In the genomic region with DNA sequence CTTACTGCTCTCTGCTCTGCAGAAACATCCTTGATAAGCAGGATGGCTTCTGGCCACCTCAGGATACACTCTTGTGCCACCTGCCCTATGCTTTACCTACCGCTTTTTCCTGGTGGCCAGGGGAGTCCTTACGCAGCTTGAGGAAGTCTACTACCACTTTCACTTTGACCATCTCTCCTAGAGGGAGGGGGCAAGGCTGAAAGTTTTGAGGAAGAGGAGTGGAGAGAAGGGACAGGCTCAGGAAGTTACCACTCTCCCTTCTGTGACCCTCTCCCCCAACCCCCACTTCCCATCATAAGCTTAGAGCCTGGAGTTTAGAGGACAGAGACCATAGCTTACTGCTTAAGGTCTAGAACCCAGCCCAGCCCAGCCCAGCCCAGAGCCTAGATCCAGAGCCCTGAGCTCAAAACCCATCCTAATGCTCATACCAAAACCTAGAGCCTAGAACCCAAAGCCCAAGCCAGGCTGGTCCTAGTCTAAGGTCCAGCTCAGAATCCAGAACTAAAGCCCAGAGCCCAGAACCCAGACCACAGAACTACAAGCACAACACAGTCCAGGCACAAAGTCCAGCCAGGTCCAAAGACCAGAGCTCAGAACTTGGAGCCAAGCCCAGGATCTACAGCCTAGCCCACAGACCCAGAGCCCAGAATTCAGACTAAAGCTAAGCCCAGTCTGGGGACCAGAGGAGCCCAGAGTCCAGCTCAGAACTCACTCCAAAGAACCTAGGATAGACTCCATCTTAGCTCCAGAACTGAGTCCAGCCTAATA, we compare ENCODE assay signal across 15 cellular contexts. TPM values are rescaled to one million over a fixed set of nuclear protein-coding genes. Genes with fewer than 3 reads are reported as not detected.
A peak's percentile ranks its signal among the peaks of the same experiment; 100 is the strongest.
DNase-seq lines count a peak whose midpoint lies in the region; ATAC-seq and TF ChIP-seq lines count a peak whose summit lies in the region.
"Had no signal": no experiment of that assay in that cellular context is flagged by ENCODE, and none has a peak within 500 bp of the region (broad histone marks: within the 10 kb centered on the region; RNA-seq: fewer than 3 reads in every experiment).

No MANE protein-coding gene starts in this region.

- no peaks in the 10 kb centered on the region for H3K36me3 ChIP-seq in Panc1 (ENCODE audit: control insufficient read depth, insufficient read depth, low read length)
- H3K36me3 ChIP-seq: HAP-1, neural progenitor cell had no signal

- H3K27ac Mint-ChIP-seq in IgD-negative memory B cell, result peak overlapping the region in 2 of 3 donors; percentile 14 to 39
- H3K27ac Mint-ChIP-seq in stimulated activated effector memory CD8-positive, alpha-beta T cell treated with anti-CD3 and anti-CD28 coated beads, Interleukin-12 subunit alpha, Interleukin-12 subunit beta, amount 100 ng/mL, for 72 hours, result peak overlapping the region; percentile 21
- H3K27ac Mint-ChIP-seq: neural progenitor cell had no signal

- POLR2A ChIA-PET in Panc1 (lab: Charles Lee), result interaction anchor here (0.5 kb wide), 1 partner anchor 242 kb away, joined by 3 read pairs; no protein-coding TSS in a partner anchor

- H3K27ac ChIP-seq in Panc1 (ENCODE audit: low read length) (no peak overlapping the region), layer of hippocampus (ENCODE audit: low read depth, low read length) (peak overlapping the region; percentile 16)
- H3K27ac ChIP-seq: neural progenitor cell had no signal

- TF ChIP-seq CTCF in Panc1 (IDR thresholded peaks at IDR 0.05), result no peak

- H3K4me1 Mint-ChIP-seq in IgD-negative memory B cell, result peaks cover 0 to 6% (median 2%) of the 10 kb centered on the region in 3 donors
- peaks cover 6% of the 10 kb centered on the region for H3K4me1 Mint-ChIP-seq in stimulated activated effector memory CD8-positive, alpha-beta T cell treated with anti-CD3 and anti-CD28 coated beads, Interleukin-12 subunit alpha, Interleukin-12 subunit beta, amount 100 ng/mL, for 72 hours
- H3K4me1 Mint-ChIP-seq: neural progenitor cell had no signal

- no peaks in the 10 kb centered on the region for H3K4me1 ChIP-seq in Panc1 (ENCODE audit: control insufficient read depth, insufficient read depth, low read length)
- H3K4me1 ChIP-seq: HAP-1, neural progenitor cell had no signal

- no TSS peak for BruUV-seq in Panc1 (replicated peaks; lab: Mats Ljungman, UMichigan)

- no peaks in the 10 kb centered on the region for H3K9me3 ChIP-seq in Panc1 (ENCODE audit: control insufficient read depth, insufficient read depth, low read depth, low read length)
- H3K9me3 ChIP-seq: HAP-1 had no signal

- intact Hi-C loops in Panc1 (cut with micrococcal nuclease; ENCODE audit: unreplicated experiment), result no loop called here

- H3K4me3 Mint-ChIP-seq in IgD-negative memory B cell, result no peak overlapping the region
- no peak overlapping the region for H3K4me3 Mint-ChIP-seq in stimulated activated effector memory CD8-positive, alpha-beta T cell treated with anti-CD3 and anti-CD28 coated beads, Interleukin-12 subunit alpha, Interleukin-12 subunit beta, amount 100 ng/mL, for 72 hours

- ATAC-seq in Panc1, result 0 out of 2 replicates have a peak, but pooled peaks have one; percentile 17
- no peak for ATAC-seq in stimulated activated effector memory CD8-positive, alpha-beta T cell treated with anti-CD3 and anti-CD28 coated beads, Interleukin-12 subunit alpha, Interleukin-12 subunit beta, amount 100 ng/mL, for 72 hours
- no peak for ATAC-seq in GM21529 (IDR thresholded peaks at IDR 0.05; ENCODE audit: unreplicated experiment)
- no peak for ATAC-seq in GM21515 (IDR thresholded peaks at IDR 0.05; ENCODE audit: unreplicated experiment)

- no peaks in the 10 kb centered on the region for H3K9me3 Mint-ChIP-seq in IgD-negative memory B cell
- H3K9me3 Mint-ChIP-seq in stimulated activated effector memory CD8-positive, alpha-beta T cell treated with anti-CD3 and anti-CD28 coated beads, Interleukin-12 subunit alpha, Interleukin-12 subunit beta, amount 100 ng/mL, for 72 hours, result no peaks in the 10 kb centered on the region

- DNase-seq in Panc1 (ENCODE audit: low read depth, low spot score) (no peak), SHP77 treated with DMSO at 0.1 percent for 48 hours (lab: John Stamatoyannopoulos, UW) (no peak), dermis blood vessel endothelial cell (no peak)
- no peak for DNase-seq in stimulated activated effector memory CD8-positive, alpha-beta T cell treated with anti-CD3 and anti-CD28 coated beads, Interleukin-12 subunit alpha, Interleukin-12 subunit beta, amount 100 ng/mL, for 72 hours (ENCODE audit: low spot score in 2 of 2)
- DNase-seq: activated naive CD4-positive, alpha-beta T cell treated with Interleukin-2 at 50 U/mL for 16 hours; COR-L47; NCI-H1048; NCI-H345; T-helper 9 cell had no signal

- in situ Hi-C loops in Panc1 (cut with HindIII; ENCODE audit: low pct_unique_long_range_greater_than_20kb, low sequenced_read_pairs), result no loop called here

- H3K27me3 ChIP-seq in Panc1 (ENCODE audit: control insufficient read depth, insufficient read depth, low read length) (no peaks in the 10 kb centered on the region), layer of hippocampus (ENCODE audit: control insufficient read depth, insufficient read depth, low read length) (no peaks in the 10 kb centered on the region)
- H3K27me3 ChIP-seq: neural progenitor cell had no signal

- no peaks in the 10 kb centered on the region for H3K36me3 Mint-ChIP-seq in IgD-negative memory B cell
- H3K36me3 Mint-ChIP-seq in stimulated activated effector memory CD8-positive, alpha-beta T cell treated with anti-CD3 and anti-CD28 coated beads, Interleukin-12 subunit alpha, Interleukin-12 subunit beta, amount 100 ng/mL, for 72 hours, result no peaks in the 10 kb centered on the region
- H3K36me3 Mint-ChIP-seq: neural progenitor cell had no signal

- CTCF ChIA-PET in Panc1 (lab: Charles Lee), result interaction anchor here (0.6 kb wide), 1 partner anchor 21 kb away, joined by 4 read pairs; no protein-coding TSS in a partner anchor

- no peak overlapping the region for H3K4me3 ChIP-seq in Panc1 (ENCODE audit: low read depth in 2 of 2, low read length in 2 of 2)
- H3K4me3 ChIP-seq: HAP-1, neural progenitor cell had no signal

- no peaks in the 10 kb centered on the region for H3K27me3 Mint-ChIP-seq in IgD-negative memory B cell

RNA-seq across cellular contexts. Expression of gene MFSD2A, which starts 18.0 kb away (rescaled TPM):
- 1.5 TPM for polyA plus RNA-seq in IgD-negative memory B cell
- 1.2 TPM for total RNA-seq in Panc1 (2021; ENCODE audit: unreplicated experiment)
- 0.71 TPM for polyA plus RNA-seq in Panc1 (2012; ENCODE audit: insufficient read length)
- total RNA-seq in dermis blood vessel endothelial cell, result 0.42 TPM in 1 of 2 replicates, not detected in the other

RNA-seq across cellular contexts. Expression of gene MYCL, which starts 35.2 kb away (rescaled TPM):
- 0.16 TPM for polyA plus RNA-seq in IgD-negative memory B cell
- total RNA-seq in Panc1 (2021; ENCODE audit: unreplicated experiment) (2.0 TPM), dermis blood vessel endothelial cell (0.17 and 0.28 TPM in 2 replicates)
- 1.1 TPM for polyA plus RNA-seq in Panc1 (2012; ENCODE audit: insufficient read length)

RNA-seq across cellular contexts. Expression of gene TRIT1, which starts 53.6 kb away (rescaled TPM):
- polyA plus RNA-seq in IgD-negative memory B cell, result 8.6 TPM
- total RNA-seq in Panc1 (2021; ENCODE audit: unreplicated experiment) (22.7 TPM), dermis blood vessel endothelial cell (17.3 and 19.4 TPM in 2 replicates)
- polyA plus RNA-seq in Panc1 (2012; ENCODE audit: insufficient read length), result 18.1 TPM
